ENCODE assay signal across 9 cellular contexts in genomic region chr7:130930260-130930659, GRCh38.
DNase-seq lines count a peak whose midpoint lies in the region; ATAC-seq and TF ChIP-seq lines count a peak whose summit lies in the region.
"Had no signal": no experiment of that assay in that cellular context is flagged by ENCODE, and none has a peak within 500 bp of the region (broad histone marks: within the 10 kb centered on the region; RNA-seq: fewer than 3 reads in every experiment).

No MANE protein-coding gene starts in this region.

- peaks cover 0 to 15% (median 2%) of the 10 kb centered on the region in 3 donors for H3K36me3 ChIP-seq in tibial nerve

- DNase-seq in activated naive CD4-positive, alpha-beta T cell (lab: John Stamatoyannopoulos, UW), result no peak
- DNase-seq in activated T-helper 2 cell treated with anti-CD3 and anti-CD28 coated beads, Interferon-gamma antibody, Interleukin-2, Interleukin-4, amounts not matched to agents 10 μg/mL and 5 μg/mL and 100 μg/mL, durations not matched to agents 14 hours and 24 hours and 36 hours (ENCODE audit: low spot score), result no peak
- DNase-seq in left colon (peak in 1 of 2 donors; percentile 57), tibial nerve (ENCODE audit: low spot score in 2 of 2) (no peak), mesenteric fat pad (ENCODE audit: low spot score) (no peak), AML-193 (lab: John Stamatoyannopoulos, UW) (no peak), NCI-H2107 (lab: John Stamatoyannopoulos, UW) (no peak)
- DNase-seq: COR-L47 had no signal

- peak in 1 of 2 donors; percentile 42 for TF ChIP-seq EP300 in tibial nerve (IDR thresholded peaks at IDR 0.05)

- ATAC-seq in left colon, result peak; percentile 93

- H3K27ac ChIP-seq in tibial nerve, result peak overlapping the region in 3 of 4 donors; percentile 60 to 71 (median 64)

- H3K4me3 Mint-ChIP-seq in activated naive CD4-positive, alpha-beta T cell treated with anti-CD3 and anti-CD28 coated beads, Interleukin-2, amount 50 U/mL, for 24 hours, result peak overlapping the region; percentile 57
- H3K4me3 Mint-ChIP-seq in activated T-helper 2 cell treated with anti-CD3 and anti-CD28 coated beads, Interferon-gamma antibody, Interleukin-2, Interleukin-4, amounts not matched to agents 10 μg/mL and 5 μg/mL and 100 μg/mL, durations not matched to agents 14 hours and 24 hours and 36 hours (ENCODE audit: low read depth), result no peak overlapping the region

- peaks cover 0 to 83% (median 26%) of the 10 kb centered on the region in 4 donors for H3K4me1 ChIP-seq in tibial nerve

- no peaks in the 10 kb centered on the region for H3K9me3 Mint-ChIP-seq in activated naive CD4-positive, alpha-beta T cell treated with anti-CD3 and anti-CD28 coated beads, Interleukin-2, amount 50 U/mL, for 24 hours
- H3K9me3 Mint-ChIP-seq in activated T-helper 2 cell treated with anti-CD3 and anti-CD28 coated beads, Interferon-gamma antibody, Interleukin-2, Interleukin-4, amounts not matched to agents 10 μg/mL and 5 μg/mL and 100 μg/mL, durations not matched to agents 14 hours and 24 hours and 36 hours, result no peaks in the 10 kb centered on the region

- peaks cover 29% of the 10 kb centered on the region for H3K36me3 Mint-ChIP-seq in activated naive CD4-positive, alpha-beta T cell treated with anti-CD3 and anti-CD28 coated beads, Interleukin-2, amount 50 U/mL, for 24 hours
- peaks cover 91% of the 10 kb centered on the region for H3K36me3 Mint-ChIP-seq in activated T-helper 2 cell treated with anti-CD3 and anti-CD28 coated beads, Interferon-gamma antibody, Interleukin-2, Interleukin-4, amounts not matched to agents 10 μg/mL and 5 μg/mL and 100 μg/mL, durations not matched to agents 14 hours and 24 hours and 36 hours (ENCODE audit: low read depth)

- no peak for TF ChIP-seq POLR2A in tibial nerve (IDR thresholded peaks at IDR 0.05)

- 77 to 81% methylated on average over 4 of the region's 4 CpGs for WGBS in tibial nerve, 2 donors

- H3K4me3 ChIP-seq in tibial nerve, result no peak overlapping the region

- peaks cover 92% of the 10 kb centered on the region for H3K4me1 Mint-ChIP-seq in activated naive CD4-positive, alpha-beta T cell treated with anti-CD3 and anti-CD28 coated beads, Interleukin-2, amount 50 U/mL, for 24 hours
- H3K4me1 Mint-ChIP-seq in activated T-helper 2 cell treated with anti-CD3 and anti-CD28 coated beads, Interferon-gamma antibody, Interleukin-2, Interleukin-4, amounts not matched to agents 10 μg/mL and 5 μg/mL and 100 μg/mL, durations not matched to agents 14 hours and 24 hours and 36 hours (ENCODE audit: low read depth), result peaks cover 71% of the 10 kb centered on the region

- H3K27ac Mint-ChIP-seq in activated naive CD4-positive, alpha-beta T cell treated with anti-CD3 and anti-CD28 coated beads, Interleukin-2, amount 50 U/mL, for 24 hours, result peak overlapping the region; percentile 89
- H3K27ac Mint-ChIP-seq in activated T-helper 2 cell treated with anti-CD3 and anti-CD28 coated beads, Interferon-gamma antibody, Interleukin-2, Interleukin-4, amounts not matched to agents 10 μg/mL and 5 μg/mL and 100 μg/mL, durations not matched to agents 14 hours and 24 hours and 36 hours, result peak overlapping the region; percentile 77

- H3K27me3 Mint-ChIP-seq in activated naive CD4-positive, alpha-beta T cell treated with anti-CD3 and anti-CD28 coated beads, Interleukin-2, amount 50 U/mL, for 24 hours, result no peaks in the 10 kb centered on the region
- no peaks in the 10 kb centered on the region for H3K27me3 Mint-ChIP-seq in activated T-helper 2 cell treated with anti-CD3 and anti-CD28 coated beads, Interferon-gamma antibody, Interleukin-2, Interleukin-4, amounts not matched to agents 10 μg/mL and 5 μg/mL and 100 μg/mL, durations not matched to agents 14 hours and 24 hours and 36 hours (ENCODE audit: low read depth)

- no peak for TF ChIP-seq CTCF in tibial nerve (IDR thresholded peaks at IDR 0.05)

- no peaks in the 10 kb centered on the region for H3K9me3 ChIP-seq in tibial nerve

- no peaks in the 10 kb centered on the region for H3K27me3 ChIP-seq in tibial nerve

- intact Hi-C loops in activated T-helper 2 cell treated with anti-CD3 and anti-CD28 coated beads, Interferon-gamma antibody, Interleukin-2, Interleukin-4, amounts not matched to agents 10 μg/mL and 5 μg/mL and 100 μg/mL, durations not matched to agents 14 hours and 24 hours and 36 hours (cut with micrococcal nuclease), result loop anchor here (1.0 kb wide), 1 partner anchor 9 kb away; no protein-coding TSS in a partner anchor
- intact Hi-C loops in left colon (cut with DNase I, micrococcal nuclease), result no loop called here
